Comparison of ENCODE assay signal across 1 cellular context in the genomic region with DNA sequence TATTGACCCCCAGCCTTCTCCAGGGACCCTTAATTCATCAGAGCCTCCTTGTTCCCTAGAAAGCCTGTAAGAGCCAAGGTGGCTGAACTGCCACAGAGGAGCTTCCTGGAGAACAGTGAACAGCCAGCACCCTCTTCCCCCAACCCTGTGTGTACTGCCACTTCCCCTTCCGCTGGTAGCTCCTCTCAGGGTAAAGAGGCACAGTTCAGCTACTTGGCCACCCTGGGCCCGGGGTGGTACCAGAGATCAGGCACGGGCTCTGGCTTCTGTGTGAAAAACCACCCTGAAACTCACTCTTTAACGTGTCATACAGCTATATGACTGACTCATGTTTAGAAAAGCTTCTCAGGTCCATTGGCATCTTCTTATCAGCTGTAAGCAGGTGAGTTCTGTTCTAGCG.
TF ChIP-seq lines count a peak whose summit lies in the region.

No MANE protein-coding gene starts in this region.

TF ChIP-seq in SK-N-SH, 30 proteins besides CTCF, POLR2A, EP300 and RAD21 (continued from another document):
- TF ChIP-seq, protein P1, sequence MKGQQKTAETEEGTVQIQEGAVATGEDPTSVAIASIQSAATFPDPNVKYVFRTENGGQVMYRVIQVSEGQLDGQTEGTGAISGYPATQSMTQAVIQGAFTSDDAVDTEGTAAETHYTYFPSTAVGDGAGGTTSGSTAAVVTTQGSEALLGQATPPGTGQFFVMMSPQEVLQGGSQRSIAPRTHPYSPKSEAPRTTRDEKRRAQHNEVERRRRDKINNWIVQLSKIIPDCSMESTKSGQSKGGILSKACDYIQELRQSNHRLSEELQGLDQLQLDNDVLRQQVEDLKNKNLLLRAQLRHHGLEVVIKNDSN (IDR thresholded peaks at IDR 0.05; ENCODE audit: borderline replicate concordance, low read depth) = no peak
- TF ChIP-seq GABPA (IDR thresholded peaks at IDR 0.05; ENCODE audit: low read depth) = no peak
- no peak for TF ChIP-seq GATA2 (CRISPR knock-in tag; IDR thresholded peaks at IDR 0.05)
- TF ChIP-seq TCF12 (IDR thresholded peaks at IDR 0.05) = no peak
